In genomic region chr5:2685651-2686050, GRCh38 we compare ENCODE assay signal across 19 cellular contexts.
DNase-seq lines count a peak whose midpoint lies in the region; ATAC-seq and TF ChIP-seq lines count a peak whose summit lies in the region.
"Had no signal": no experiment of that assay in that cellular context is flagged by ENCODE, and none has a peak within 500 bp of the region (broad histone marks: within the 10 kb centered on the region; RNA-seq: fewer than 3 reads in every experiment).

No MANE protein-coding gene starts in this region.

- peaks cover 50% of the 10 kb centered on the region for H3K9me3 ChIP-seq in IMR-90 (ENCODE audit: control insufficient read depth, insufficient read depth, low read length)
- H3K9me3 ChIP-seq in suprapubic skin, result no peaks in the 10 kb centered on the region
- no peaks in the 10 kb centered on the region for H3K9me3 ChIP-seq in uterus
- H3K9me3 ChIP-seq: heart right ventricle had no signal

- no peaks in the 10 kb centered on the region for H3K9me1 ChIP-seq in IMR-90 (ENCODE audit: insufficient read depth, low read length)

- no peak overlapping the region for H3K4me3 ChIP-seq in IMR-90 (ENCODE audit: insufficient read depth, low read depth, low read length)
- H3K4me3 ChIP-seq in fibroblast of pulmonary artery (replicated peaks; ENCODE audit: low read depth, low read length), result no peak overlapping the region
- no peak overlapping the region for H3K4me3 ChIP-seq in suprapubic skin
- no peak overlapping the region for H3K4me3 ChIP-seq in uterus
- H3K4me3 ChIP-seq: heart right ventricle had no signal

- no peak overlapping the region for H4K91ac ChIP-seq in IMR-90 (ENCODE audit: insufficient read depth, low read depth, low read length)

- ATAC-seq in IMR-90 (ENCODE audit: low read depth), result no peak
- no peak for ATAC-seq in GM21381 (IDR thresholded peaks at IDR 0.05; ENCODE audit: unreplicated experiment)
- ATAC-seq: heart right ventricle; stimulated activated naive CD8-positive, alpha-beta T cell treated with anti-CD3 and anti-CD28 coated beads, Interleukin-15, amount 100 ng/mL, for 72 hours had no signal

- no peak overlapping the region for H3K4me2 ChIP-seq in IMR-90 (ENCODE audit: low read depth, low read length)

- dilution Hi-C loops in IMR-90 (cut with HindIII; ENCODE audit: low sequenced_read_pairs, unreplicated experiment), result no loop called here

- no peaks in the 10 kb centered on the region for H3K27me3 ChIP-seq in IMR-90 (ENCODE audit: control insufficient read depth, insufficient read depth, low read length)
- peaks cover 3% of the 10 kb centered on the region for H3K27me3 ChIP-seq in suprapubic skin
- no peaks in the 10 kb centered on the region for H3K27me3 ChIP-seq in uterus

- H3K79me1 ChIP-seq in IMR-90 (ENCODE audit: low read depth in 1 of 2, low read length in 2 of 2), result no peaks in the 10 kb centered on the region

- H2AK9ac ChIP-seq in IMR-90 (replicated peaks; ENCODE audit: low read depth, low read length, poor library complexity), result no peak overlapping the region

- TF ChIP-seq RAD21 in IMR-90 (IDR thresholded peaks at IDR 0.05; ENCODE audit: low read length), result no peak

- no TSS peak for BruUV-seq in IMR-90 (replicated peaks; lab: Mats Ljungman, UMichigan)

- H3K36me3 ChIP-seq in IMR-90 (ENCODE audit: control insufficient read depth, insufficient read depth, low read length), result no peaks in the 10 kb centered on the region
- H3K36me3 ChIP-seq in suprapubic skin, result no peaks in the 10 kb centered on the region
- H3K36me3 ChIP-seq in uterus, result no peaks in the 10 kb centered on the region
- H3K36me3 ChIP-seq: heart right ventricle had no signal

- H2AFZ ChIP-seq in IMR-90 (replicated peaks; ENCODE audit: low read length, poor library complexity), result no peak overlapping the region

- H2AK5ac ChIP-seq in IMR-90 (ENCODE audit: low read depth, low read length), result no peak overlapping the region

- H2BK120ac ChIP-seq in IMR-90 (ENCODE audit: low read depth, low read length), result no peak overlapping the region

- no peak for TF ChIP-seq POLR2A in IMR-90 (IDR thresholded peaks at IDR 0.05; ENCODE audit: low read depth, low read length)
- no peak for TF ChIP-seq POLR2A in suprapubic skin (IDR thresholded peaks at IDR 0.05)
- no peak for TF ChIP-seq POLR2A in uterus (IDR thresholded peaks at IDR 0.05)

- TF ChIP-seq EP300 in suprapubic skin (IDR thresholded peaks at IDR 0.05), result no peak

- no peak for TF ChIP-seq CTCF in IMR-90 (conservative IDR thresholded peaks at IDR 0.05; ENCODE audit: low read depth, low read length)
- no peak for TF ChIP-seq CTCF in RWPE1 (conservative IDR thresholded peaks at IDR 0.05; ENCODE audit: low read depth)
- TF ChIP-seq CTCF in fibroblast of pulmonary artery (IDR thresholded peaks at IDR 0.05; ENCODE audit: low read length, missing control alignments), result no peak
- TF ChIP-seq CTCF in suprapubic skin (IDR thresholded peaks at IDR 0.05), result no peak
- no peak for TF ChIP-seq CTCF in uterus (IDR thresholded peaks at IDR 0.05)

- intact Hi-C loops in IMR-90 (cut with micrococcal nuclease), result no loop called here
- intact Hi-C loops in uterus (cut with DNase I; ENCODE audit: low total_unique reads), result no loop called here

- in situ Hi-C loops in IMR-90 (cut with MboI; ENCODE audit: low sequenced_read_pairs), result no loop called here

- H3K4me1 ChIP-seq in IMR-90 (ENCODE audit: control insufficient read depth, insufficient read depth, low read length), result no peaks in the 10 kb centered on the region
- H3K4me1 ChIP-seq in suprapubic skin, result peaks cover 22% of the 10 kb centered on the region
- no peaks in the 10 kb centered on the region for H3K4me1 ChIP-seq in uterus
- H3K4me1 ChIP-seq: heart right ventricle had no signal

- no peak overlapping the region for H4K5ac ChIP-seq in IMR-90 (ENCODE audit: low read depth, low read length)

- no peak overlapping the region for H2BK5ac ChIP-seq in IMR-90 (ENCODE audit: low read depth, low read length, poor library complexity, severe bottlenecking)

- H3K56ac ChIP-seq in IMR-90 (ENCODE audit: extremely low read depth, insufficient read depth, low read length), result no peak overlapping the region

- H3K14ac ChIP-seq in IMR-90 (replicated peaks; ENCODE audit: low read depth, low read length), result no peak overlapping the region

- H4K20me1 ChIP-seq in IMR-90 (ENCODE audit: insufficient read depth, low read length), result no peaks in the 10 kb centered on the region

- no peak overlapping the region for H3K4ac ChIP-seq in IMR-90 (ENCODE audit: low read depth, low read length)

- H4K8ac ChIP-seq in IMR-90 (ENCODE audit: low read depth in 2 of 2, low read length in 2 of 2), result no peak overlapping the region

- WGBS in IMR-90 (ENCODE audit: extremely low coverage in 2 of 2, insufficient read length in 1 of 2), 2 experiments, result no CpG with 5 or more reads among the region's 2 CpGs
- WGBS in suprapubic skin, result 56% methylated on average over 2 of the region's 2 CpGs

- no peak overlapping the region for H3K18ac ChIP-seq in IMR-90 (ENCODE audit: low read depth, low read length)

- H2BK20ac ChIP-seq in IMR-90 (ENCODE audit: low read depth, low read length), result no peak overlapping the region

- DNase-seq in IMR-90 (peak; percentile 0), RWPE1 (ENCODE audit: low spot score) (peak; percentile 79), fibroblast of pulmonary artery (ENCODE audit: low read depth) (peak; percentile 69), suprapubic skin (ENCODE audit: low spot score in 2 of 2) (no peak), uterus (no peak)
- no peak for DNase-seq in activated CD8-positive, alpha-beta memory T cell treated with anti-CD3 and anti-CD28 coated beads, Interleukin-2, amount 50 U/mL, for 4 hours
- DNase-seq: activated CD4-positive, alpha-beta T cell treated with anti-CD3 and anti-CD28 coated beads, Interleukin-2, amount 10 ng/mL, durations not matched to agents 7 days and 5 days; activated CD8-positive, alpha-beta memory T cell treated with anti-CD3 and anti-CD28 coated beads, Interleukin-2, amount 50 U/mL, for 48 hours; activated effector memory CD4-positive, alpha-beta T cell treated with Interleukin-2 at 50 U/mL for 16 hours; CD8-positive, alpha-beta memory T cell; H7; heart right ventricle; immature natural killer cell; MV-4-11; NCI-H1930; NCI-H510A treated with DMSO at 0.1 percent for 48 hours; SIG-M5; stimulated activated naive CD8-positive, alpha-beta T cell treated with anti-CD3 and anti-CD28 coated beads, Interleukin-15, amount 100 ng/mL, for 72 hours had no signal

- H3K9ac ChIP-seq in IMR-90 (ENCODE audit: low read depth, low read length), result no peak overlapping the region

- no peak overlapping the region for H3K27ac ChIP-seq in IMR-90 (ENCODE audit: insufficient read depth, low read length)
- H3K27ac ChIP-seq in RWPE1, result peak overlapping the region; percentile 71
- H3K27ac ChIP-seq in suprapubic skin, result peak overlapping the region; percentile 58
- no peak overlapping the region for H3K27ac ChIP-seq in uterus
- H3K27ac ChIP-seq: heart right ventricle had no signal

- POLR2A ChIA-PET in IMR-90 (lab: Charles Lee; ENCODE audit: unreplicated experiment) (no interaction called here), RWPE1 (lab: Yijun Ruan, JAX; ENCODE audit: low non-redundant PET) (no interaction called here)

- no peak overlapping the region for H3K23ac ChIP-seq in IMR-90 (ENCODE audit: low read depth, low read length)

- no peak overlapping the region for H2BK15ac ChIP-seq in IMR-90 (ENCODE audit: low read depth, low read length)

- CTCF ChIA-PET in IMR-90 (lab: Yijun Ruan, JAX), result no interaction called here
- CTCF ChIA-PET in RWPE1 (lab: Yijun Ruan, JAX), result interaction anchor here (0.5 kb wide), 2 partner anchors 25 to 1610 kb away, joined by 3 read pairs; no protein-coding TSS in a partner anchor

TF ChIP-seq in IMR-90, 13 proteins besides CTCF, POLR2A, EP300 and RAD21:
- TF ChIP-seq RCOR1 (IDR thresholded peaks at IDR 0.05; ENCODE audit: insufficient replicate concordance, low read length) (no peak), MAZ (IDR thresholded peaks at IDR 0.05; ENCODE audit: borderline replicate concordance, low read depth, low read length) (no peak), BHLHE40 (IDR thresholded peaks at IDR 0.05; ENCODE audit: low read depth, low read length) (no peak), CHD1 (IDR thresholded peaks at IDR 0.05; ENCODE audit: low read depth, low read length) (no peak), NFE2L2 (IDR thresholded peaks at IDR 0.05; ENCODE audit: low read depth, low read length) (no peak), FOS (IDR thresholded peaks at IDR 0.05; ENCODE audit: low read depth, low read length) (no peak)
- TF ChIP-seq, protein P1, sequence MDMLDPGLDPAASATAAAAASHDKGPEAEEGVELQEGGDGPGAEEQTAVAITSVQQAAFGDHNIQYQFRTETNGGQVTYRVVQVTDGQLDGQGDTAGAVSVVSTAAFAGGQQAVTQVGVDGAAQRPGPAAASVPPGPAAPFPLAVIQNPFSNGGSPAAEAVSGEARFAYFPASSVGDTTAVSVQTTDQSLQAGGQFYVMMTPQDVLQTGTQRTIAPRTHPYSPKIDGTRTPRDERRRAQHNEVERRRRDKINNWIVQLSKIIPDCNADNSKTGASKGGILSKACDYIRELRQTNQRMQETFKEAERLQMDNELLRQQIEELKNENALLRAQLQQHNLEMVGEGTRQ (IDR thresholded peaks at IDR 0.05; ENCODE audit: low read depth, low read length), result no peak
- TF ChIP-seq, protein P2, sequence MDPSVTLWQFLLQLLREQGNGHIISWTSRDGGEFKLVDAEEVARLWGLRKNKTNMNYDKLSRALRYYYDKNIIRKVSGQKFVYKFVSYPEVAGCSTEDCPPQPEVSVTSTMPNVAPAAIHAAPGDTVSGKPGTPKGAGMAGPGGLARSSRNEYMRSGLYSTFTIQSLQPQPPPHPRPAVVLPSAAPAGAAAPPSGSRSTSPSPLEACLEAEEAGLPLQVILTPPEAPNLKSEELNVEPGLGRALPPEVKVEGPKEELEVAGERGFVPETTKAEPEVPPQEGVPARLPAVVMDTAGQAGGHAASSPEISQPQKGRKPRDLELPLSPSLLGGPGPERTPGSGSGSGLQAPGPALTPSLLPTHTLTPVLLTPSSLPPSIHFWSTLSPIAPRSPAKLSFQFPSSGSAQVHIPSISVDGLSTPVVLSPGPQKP (IDR thresholded peaks at IDR 0.05; ENCODE audit: borderline replicate concordance, low read depth, low read length), result no peak

Comparison
In these comparisons a context has a peak if more than half of its experiments do, and no peak if none do; other contexts are left out.
1. DNase-seq: peak in IMR-90 (single experiment), RWPE1 (single experiment) and fibroblast of pulmonary artery (single experiment); none in suprapubic skin (0 of 2), activated CD8-positive, alpha-beta memory T cell treated with anti-CD3 and anti-CD28 coated beads, Interleukin-2, amount 50 U/mL, for 4 hours (single experiment) and uterus (0 of 2).
2. H3K27ac ChIP-seq: peak in RWPE1 (single experiment) and suprapubic skin (single experiment); none in IMR-90 (single experiment) and uterus (0 of 2).